Comparison of ENCODE assay signal across 38 cellular contexts in genomic region chr7:27526991-27527722, GRCh38.
DNase-seq lines count a peak whose midpoint lies in the region; ATAC-seq, FAIRE-seq and TF ChIP-seq lines count a peak whose summit lies in the region.
"Had no signal": no experiment of that assay in that cellular context is flagged by ENCODE, and none has a peak within 500 bp of the region (broad histone marks: within the 10 kb centered on the region; RNA-seq: fewer than 3 reads in every experiment).

No MANE protein-coding gene starts in this region.

- no peak for TF ChIP-seq EP300 in GM12878 (IDR thresholded peaks at IDR 0.05; ENCODE audit: borderline replicate concordance in 1 of 2, control insufficient read depth in 1 of 2, low read depth in 2 of 2, low read length in 2 of 2)

- H3K4me1 ChIP-seq in GM23248 (ENCODE audit: insufficient read depth) (no peaks in the 10 kb centered on the region), GM12878 (ENCODE audit: control insufficient read depth, insufficient read depth, low read length) (no peaks in the 10 kb centered on the region), mesendoderm (ENCODE audit: control insufficient read depth, low read depth, low read length) (peaks cover 8% of the 10 kb centered on the region), heart right ventricle (no peaks in the 10 kb centered on the region)
- H3K4me1 ChIP-seq: left lung, right lobe of liver, stomach, tibial artery had no signal

- TF ChIP-seq CTCF in AG09319 (IDR thresholded peaks at IDR 0.05; ENCODE audit: low read depth, low read length): no peak
- TF ChIP-seq CTCF in GM12878 (IDR thresholded peaks at IDR 0.05 in 2 of 3, conservative IDR thresholded peaks at IDR 0.05 in 1 of 3; ENCODE audit: control insufficient read depth in 2 of 3, extremely low read depth in 1 of 3, insufficient read depth in 1 of 3, low read depth in 3 of 3, low read length in 3 of 3): no peak
- no peak for TF ChIP-seq CTCF in HFFc6 (IDR thresholded peaks at IDR 0.05)
- TF ChIP-seq CTCF in heart right ventricle (IDR thresholded peaks at IDR 0.05): no peak

- H3K18ac ChIP-seq in mesendoderm (ENCODE audit: low read length): no peak overlapping the region

- TF ChIP-seq POLR2A in GM12878 (IDR thresholded peaks at IDR 0.05; ENCODE audit: low read depth, low read length): no peak

- H3K9me3 Mint-ChIP-seq in HFFc6: no peaks in the 10 kb centered on the region
- H3K9me3 Mint-ChIP-seq: activated naive CD8-positive, alpha-beta T cell treated with anti-CD3 and anti-CD28 coated beads, Interleukin-2, amount 50 U/mL, for 24 hours; CD8-positive, alpha-beta T cell; central memory CD8-positive, alpha-beta T cell had no signal

- no peak overlapping the region for H2BK15ac ChIP-seq in mesendoderm (replicated peaks; ENCODE audit: low read depth)

- no peak overlapping the region for H3K4ac ChIP-seq in mesendoderm (ENCODE audit: low read depth, low read length)

- peak; percentile 38 for FAIRE-seq in GM12878 (lab: Jason Lieb, UNC)
- FAIRE-seq: A204.1, GM12891, HTR-8/SVneo, TTC549 had no signal

- peak overlapping the region; percentile 39 for H3K23ac ChIP-seq in mesendoderm (ENCODE audit: low read length)

- no peak overlapping the region for H4K5ac ChIP-seq in mesendoderm (ENCODE audit: low read length)

- no peak overlapping the region for H3K4me3 Mint-ChIP-seq in HFFc6
- H3K4me3 Mint-ChIP-seq: activated naive CD8-positive, alpha-beta T cell treated with anti-CD3 and anti-CD28 coated beads, Interleukin-2, amount 50 U/mL, for 24 hours; CD8-positive, alpha-beta T cell; central memory CD8-positive, alpha-beta T cell; T-cell had no signal

- H3K36me3 Mint-ChIP-seq in HFFc6 (ENCODE audit: low read depth): peaks cover 34% of the 10 kb centered on the region

- whole genome bisulfite sequencing in GM23248 (ENCODE audit: low coverage in 1 of 2, low lambda C conversion rate in 2 of 2, missing lambda C conversion rate in 2 of 2), 2 experiments: 22 to 27% methylated on average over 3 of the region's 3 CpGs
- WGBS in GM12878 (ENCODE audit: insufficient coverage, insufficient replicate concordance, low lambda C conversion rate, missing lambda C conversion rate): 69% methylated on average over 3 of the region's 3 CpGs
- no CpG with 5 or more reads among the region's 3 CpGs for WGBS in mesendoderm (ENCODE audit: extremely low coverage, insufficient coverage, low lambda C conversion rate)
- 38 to 45% methylated on average over 3 of the region's 3 CpGs for WGBS in heart right ventricle, 2 donors

- no peak for TF ChIP-seq RAD21 in GM12878 (IDR thresholded peaks at IDR 0.05; ENCODE audit: insufficient read depth, low read depth, low read length)

- no peaks in the 10 kb centered on the region for H3F3A ChIP-seq in GM23248 (ENCODE audit: insufficient read depth)

- H2BK5ac ChIP-seq in mesendoderm (ENCODE audit: low read length): no peak overlapping the region

- CTCF ChIA-PET in GM12878 (lab: Yijun Ruan, JAX): no interaction called here

- SMC1A ChIA-PET in GM12878 (lab: Charles Lee; ENCODE audit: uncharacterized antibody, unreplicated experiment): no interaction called here

- no peaks in the 10 kb centered on the region for H3K79me2 ChIP-seq in GM23248 (ENCODE audit: insufficient read depth)
- H3K79me2 ChIP-seq in GM12878 (ENCODE audit: control insufficient read depth, insufficient read depth, low read length): no peaks in the 10 kb centered on the region
- H3K79me2 ChIP-seq in mesendoderm (ENCODE audit: control insufficient read depth, insufficient read depth, low read length): no peaks in the 10 kb centered on the region

- H2BK120ac ChIP-seq in mesendoderm (ENCODE audit: low read depth, low read length): no peak overlapping the region

- no peaks in the 10 kb centered on the region for H3K9me3 ChIP-seq in GM23248 (ENCODE audit: low read depth)
- H3K9me3 ChIP-seq in GM12878 (replicated peaks; ENCODE audit: control insufficient read depth, insufficient read depth, low read length): no peaks in the 10 kb centered on the region
- H3K9me3 ChIP-seq in heart right ventricle: peaks cover 0 to 9% (median 0%) of the 10 kb centered on the region in 11 donors
- H3K9me3 ChIP-seq: left lung, right lobe of liver, stomach, tibial artery had no signal

- peak overlapping the region; percentile 74 for H2AK5ac ChIP-seq in mesendoderm (ENCODE audit: low read length)

- no peak for ATAC-seq in GM12878
- ATAC-seq in heart right ventricle: no peak
- ATAC-seq: activated CD4-positive, CD25-positive, alpha-beta regulatory T cell treated with anti-CD3 and anti-CD28 coated beads, Interleukin-2, amount 50 U/mL, for 24 hours; activated naive CD8-positive, alpha-beta T cell treated with anti-CD3 and anti-CD28 coated beads, Interleukin-2, amount 50 U/mL, for 24 hours; CD8-positive, alpha-beta T cell; esophagus mucosa; left lung; right lobe of liver; T-cell had no signal

- H3K4me3 ChIP-seq in GM23248 (no peak overlapping the region), GM12878 (no peak overlapping the region), mesendoderm (ENCODE audit: low read length) (no peak overlapping the region), heart right ventricle (no peak overlapping the region)
- H3K4me3 ChIP-seq: left lung, right lobe of liver, stomach, tibial artery had no signal

- no peaks in the 10 kb centered on the region for H3K27me3 ChIP-seq in GM23248 (replicated peaks; ENCODE audit: insufficient read depth)
- H3K27me3 ChIP-seq in GM12878 (replicated peaks in 1 of 2; ENCODE audit: control insufficient read depth in 2 of 2, insufficient read depth in 2 of 2, low read length in 1 of 2): no peaks in the 10 kb centered on the region
- no peaks in the 10 kb centered on the region for H3K27me3 ChIP-seq in mesendoderm (ENCODE audit: insufficient read depth, low read length, poor library complexity)
- no peaks in the 10 kb centered on the region for H3K27me3 ChIP-seq in heart right ventricle
- H3K27me3 ChIP-seq: left lung, right lobe of liver, stomach, tibial artery had no signal

- in situ Hi-C loops in GM23248 (cut with MboI): no loop called here
- in situ Hi-C loops in GM12878 (cut with MboI): no loop called here

- no peaks in the 10 kb centered on the region for H3K9me2 ChIP-seq in GM23248 (ENCODE audit: insufficient read depth)

- H4K20me1 ChIP-seq in GM23248 (ENCODE audit: insufficient read depth): no peaks in the 10 kb centered on the region
- H4K20me1 ChIP-seq in GM12878 (ENCODE audit: control insufficient read depth, insufficient read depth): no peaks in the 10 kb centered on the region

- POLR2A ChIA-PET in GM12878 (lab: Charles Lee): no interaction called here

- H3K4me2 ChIP-seq in GM23248 (ENCODE audit: unreplicated experiment) (no peak overlapping the region), GM12878 (ENCODE audit: control insufficient read depth, insufficient read depth) (no peak overlapping the region), mesendoderm (ENCODE audit: low read length) (no peak overlapping the region)

- no peaks in the 10 kb centered on the region for H3K4me1 Mint-ChIP-seq in HFFc6 (ENCODE audit: low read depth)
- H3K4me1 Mint-ChIP-seq: activated naive CD8-positive, alpha-beta T cell treated with anti-CD3 and anti-CD28 coated beads, Interleukin-2, amount 50 U/mL, for 24 hours; central memory CD8-positive, alpha-beta T cell; T-cell had no signal

- peak; percentile 49 for DNase-seq in AG09319 (ENCODE audit: extremely low read depth, low read depth)
- peak; percentile 9 for DNase-seq in GM23248
- DNase-seq in GM12878 (ENCODE audit: low read depth, low spot score): no peak
- DNase-seq in mesendoderm: no peak
- DNase-seq in NCI-H187 treated with DMSO at 0.1 percent for 48 hours (lab: John Stamatoyannopoulos, UW): no peak
- no peak for DNase-seq in HFFc6
- DNase-seq in NCI-H774 (lab: John Stamatoyannopoulos, UW): no peak
- no peak for DNase-seq in heart right ventricle
- DNase-seq: activated CD4-positive, alpha-beta T cell treated with anti-CD3 and anti-CD28 coated beads, Interleukin-2, amount 50 U/mL, for 48 hours; activated gamma-delta T cell treated with Interleukin-2 at 50 U/mL for 16 hours; activated naive CD8-positive, alpha-beta T cell treated with anti-CD3 and anti-CD28 coated beads, Interleukin-2, amount 50 U/mL, for 24 hours; activated T-cell treated with anti-CD3 and anti-CD28 coated beads, Interleukin-2, amount 50 U/mL, for 48 hours; AML-193; CD8-positive, alpha-beta T cell; dermis blood vessel endothelial cell; H7; islet precursor cell; KBM-7; left lung; mesenchymal stem cell; NCI-H1105; NCI-H1930; NCI-H2171 treated with DMSO at 0.1 percent for 48 hours; right lobe of liver; RPMI8226; stimulated activated CD4-positive, alpha-beta T cell treated with anti-CD3 and anti-CD28 coated beads, Interleukin-12 subunit alpha, Interleukin-12 subunit beta, amount 100 ng/mL, for 4 hours; stimulated activated CD4-positive, alpha-beta T cell treated with anti-CD3 and anti-CD28 coated beads, Interleukin-2, amount 100 ng/mL, for 48 hours; stomach; T-cell had no signal

- no TSS peak for BruUV-seq in GM12878 (replicated peaks; lab: Mats Ljungman, UMichigan)

- no peak overlapping the region for H3K27ac ChIP-seq in GM23248
- no peak overlapping the region for H3K27ac ChIP-seq in GM12878 (ENCODE audit: control insufficient read depth, insufficient read depth)
- H3K27ac ChIP-seq in mesendoderm (ENCODE audit: low read depth, low read length): no peak overlapping the region
- H3K27ac ChIP-seq in heart right ventricle: no peak overlapping the region
- H3K27ac ChIP-seq: left lung, right lobe of liver, stomach, tibial artery had no signal

- peak overlapping the region; percentile 40 for H3K56ac ChIP-seq in mesendoderm (ENCODE audit: low read length)

- H3K27ac Mint-ChIP-seq in HFFc6: no peak overlapping the region
- H3K27ac Mint-ChIP-seq: activated naive CD8-positive, alpha-beta T cell treated with anti-CD3 and anti-CD28 coated beads, Interleukin-2, amount 50 U/mL, for 24 hours; CD8-positive, alpha-beta T cell; progenitor cell of endocrine pancreas; T-cell had no signal

- no peaks in the 10 kb centered on the region for H3K79me1 ChIP-seq in mesendoderm (ENCODE audit: low read length)

- H2AFZ ChIP-seq in GM23248 (no peak overlapping the region), GM12878 (ENCODE audit: control insufficient read depth, low read depth, low read length) (no peak overlapping the region)

- RAD21 ChIA-PET in GM12878 (lab: Charles Lee; ENCODE audit: unreplicated experiment): no interaction called here

- no peak overlapping the region for H4K8ac ChIP-seq in mesendoderm (ENCODE audit: low read depth, low read length)

- H3K36me3 ChIP-seq in GM23248 (ENCODE audit: low read depth) (peaks cover 15% of the 10 kb centered on the region), GM12878 (ENCODE audit: control insufficient read depth in 2 of 2, insufficient read depth in 2 of 2, low read length in 1 of 2) (no peaks in the 10 kb centered on the region), mesendoderm (ENCODE audit: control insufficient read depth, insufficient read depth, low read length) (no peaks in the 10 kb centered on the region), heart right ventricle (peaks cover 0 to 79% (median 23%) of the 10 kb centered on the region in 9 donors)

- intact Hi-C loops in GM12878 (cut with micrococcal nuclease; ENCODE audit: unreplicated experiment) (no loop called here), heart right ventricle (cut with DNase I) (no loop called here)

- no peaks in the 10 kb centered on the region for H3K27me3 Mint-ChIP-seq in HFFc6 (ENCODE audit: insufficient read depth)
- H3K27me3 Mint-ChIP-seq: activated naive CD8-positive, alpha-beta T cell treated with anti-CD3 and anti-CD28 coated beads, Interleukin-2, amount 50 U/mL, for 24 hours; central memory CD8-positive, alpha-beta T cell; progenitor cell of endocrine pancreas; T-cell had no signal

- H3K9ac ChIP-seq in GM23248 (no peak overlapping the region), GM12878 (ENCODE audit: control insufficient read depth, insufficient read depth, low read length) (no peak overlapping the region), mesendoderm (ENCODE audit: low read length) (peak overlapping the region; percentile 26)

Comparison
In these comparisons a context has a peak if more than half of its experiments do, and no peak if none do; other contexts are left out.
1. DNase-seq: peak in AG09319 (single experiment) and GM23248 (single experiment); none in GM12878 (single experiment), mesendoderm (single experiment), NCI-H187 treated with DMSO at 0.1 percent for 48 hours (single experiment), HFFc6 (single experiment), NCI-H774 (single experiment) and heart right ventricle (0 of 2).